ENCODE assay signal across 9 cellular contexts in the genomic region with DNA sequence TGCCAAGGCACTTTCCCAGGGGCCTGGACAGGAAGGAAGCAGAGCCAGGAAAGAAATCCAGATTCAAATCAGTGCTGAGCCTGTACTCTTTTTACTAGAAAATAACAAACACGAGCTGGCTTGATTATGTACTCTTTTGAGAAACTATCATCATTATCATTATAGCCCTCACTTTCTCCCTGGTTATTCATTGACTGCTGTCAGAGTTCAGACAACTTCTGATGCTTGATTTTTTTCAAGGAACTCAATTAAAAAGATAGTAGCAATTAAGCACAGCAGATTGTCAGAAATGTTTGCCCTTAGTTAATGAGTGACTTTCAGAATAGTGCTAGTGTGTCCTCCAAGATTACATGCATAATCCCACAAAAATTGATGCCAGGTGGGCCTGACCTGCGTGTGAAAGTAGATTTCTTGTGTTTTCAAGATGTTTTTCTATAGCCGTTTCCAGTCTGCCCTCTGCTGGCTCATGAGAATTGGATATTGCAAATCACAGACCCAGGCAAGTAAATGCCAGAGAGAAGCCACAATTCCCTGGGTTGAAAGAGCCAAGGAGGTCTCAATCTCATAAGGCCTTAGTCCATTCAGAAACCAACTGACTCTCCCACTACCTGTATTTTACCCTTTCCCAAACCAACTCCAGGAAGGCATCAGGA. TPM values are rescaled to one million over a fixed set of nuclear protein-coding genes. Genes with fewer than 3 reads are reported as not detected.
DNase-seq lines count a peak whose midpoint lies in the region; ATAC-seq and TF ChIP-seq lines count a peak whose summit lies in the region.
"Had no signal": no experiment of that assay in that cellular context is flagged by ENCODE, and none has a peak within 500 bp of the region (broad histone marks: within the 10 kb centered on the region; RNA-seq: fewer than 3 reads in every experiment).

No MANE protein-coding gene starts in this region.

- TF ChIP-seq CTCF in endothelial cell (IDR thresholded peaks at IDR 0.05; ENCODE audit: unreplicated experiment) (no peak), type B pancreatic cell (conservative IDR thresholded peaks at IDR 0.05) (peak; percentile 68)

- H3K4me1 Mint-ChIP-seq in activated naive CD4-positive, alpha-beta T cell treated with anti-CD3 and anti-CD28 coated beads for 36 hours (ENCODE audit: low read depth), result no peaks in the 10 kb centered on the region
- H3K4me1 Mint-ChIP-seq in endothelial cell (ENCODE audit: unreplicated experiment) (peaks cover 5% of the 10 kb centered on the region), type B pancreatic cell (ENCODE audit: unreplicated experiment) (peaks cover 7% of the 10 kb centered on the region)
- H3K4me1 Mint-ChIP-seq: naive B cell had no signal

- no peak overlapping the region for H3K27ac Mint-ChIP-seq in activated naive CD4-positive, alpha-beta T cell treated with anti-CD3 and anti-CD28 coated beads for 36 hours
- H3K27ac Mint-ChIP-seq in endothelial cell (ENCODE audit: unreplicated experiment) (peak overlapping the region; percentile 43), type B pancreatic cell (no peak overlapping the region)

- peak; percentile 5 for DNase-seq in activated naive CD4-positive, alpha-beta T cell treated with anti-CD3 and anti-CD28 coated beads for 36 hours
- DNase-seq in activated naive CD4-positive, alpha-beta T cell (lab: John Stamatoyannopoulos, UW), result no peak
- DNase-seq in NCI-H1105 (lab: John Stamatoyannopoulos, UW) (peak; percentile 0), endothelial cell (ENCODE audit: low spot score) (peak; percentile 9), type B pancreatic cell (ENCODE audit: extremely low spot score, unreplicated experiment) (no peak), NCI-H187 treated with DMSO at 0.1 percent for 48 hours (lab: John Stamatoyannopoulos, UW) (no peak)
- DNase-seq in activated CD8-positive, alpha-beta memory T cell treated with anti-CD3 and anti-CD28 coated beads for 24 hours, result no peak
- DNase-seq: naive B cell had no signal

- CTCF ChIA-PET in activated naive CD4-positive, alpha-beta T cell treated with anti-CD3 and anti-CD28 coated beads for 36 hours (lab: Charles Lee), result interaction anchor here (0.9 kb wide), 1 partner anchor 12 kb away, joined by 7 read pairs; no protein-coding TSS in a partner anchor

- no peak for ATAC-seq in GM21423 (IDR thresholded peaks at IDR 0.05; ENCODE audit: unreplicated experiment)

- H3K9me3 Mint-ChIP-seq in activated naive CD4-positive, alpha-beta T cell treated with anti-CD3 and anti-CD28 coated beads for 36 hours, result no peaks in the 10 kb centered on the region
- no peaks in the 10 kb centered on the region for H3K9me3 Mint-ChIP-seq in endothelial cell (ENCODE audit: unreplicated experiment)
- H3K9me3 Mint-ChIP-seq in type B pancreatic cell, result no peaks in the 10 kb centered on the region
- H3K9me3 Mint-ChIP-seq: naive B cell had no signal

- H3K27me3 Mint-ChIP-seq in activated naive CD4-positive, alpha-beta T cell treated with anti-CD3 and anti-CD28 coated beads for 36 hours (ENCODE audit: low read depth), result no peaks in the 10 kb centered on the region
- H3K27me3 Mint-ChIP-seq in endothelial cell (ENCODE audit: unreplicated experiment) (no peaks in the 10 kb centered on the region), type B pancreatic cell (no peaks in the 10 kb centered on the region)

- no peaks in the 10 kb centered on the region for H3K36me3 Mint-ChIP-seq in activated naive CD4-positive, alpha-beta T cell treated with anti-CD3 and anti-CD28 coated beads for 36 hours (ENCODE audit: low read depth)
- H3K36me3 Mint-ChIP-seq in endothelial cell (ENCODE audit: low read depth, unreplicated experiment), result no peaks in the 10 kb centered on the region
- H3K36me3 Mint-ChIP-seq in type B pancreatic cell, result no peaks in the 10 kb centered on the region
- H3K36me3 Mint-ChIP-seq: naive B cell had no signal

- intact Hi-C loops in activated naive CD4-positive, alpha-beta T cell treated with anti-CD3 and anti-CD28 coated beads for 36 hours (cut with micrococcal nuclease), result no loop called here

- H3K4me3 Mint-ChIP-seq in activated naive CD4-positive, alpha-beta T cell treated with anti-CD3 and anti-CD28 coated beads for 36 hours, result no peak overlapping the region
- H3K4me3 Mint-ChIP-seq in endothelial cell (ENCODE audit: unreplicated experiment), result no peak overlapping the region
- H3K4me3 Mint-ChIP-seq in type B pancreatic cell, result no peak overlapping the region
- H3K4me3 Mint-ChIP-seq: naive B cell had no signal

RNA-seq across cellular contexts. Expression of gene PNPLA4, which starts 14.3 kb away (rescaled TPM):
- total RNA-seq in activated naive CD4-positive, alpha-beta T cell treated with anti-CD3 and anti-CD28 coated beads for 36 hours, result 10 to 100 TPM; 12.3 to 13.4 TPM
- total RNA-seq in endothelial cell (ENCODE audit: unreplicated experiment) (12.4 TPM), type B pancreatic cell (ENCODE audit: low replicate concordance) (19.3 and 23.6 TPM in 2 replicates)

Comparison
In these comparisons a context has a peak if more than half of its experiments do, and no peak if none do; other contexts are left out.
1. DNase-seq: peak in activated naive CD4-positive, alpha-beta T cell treated with anti-CD3 and anti-CD28 coated beads for 36 hours (single experiment), NCI-H1105 (single experiment) and endothelial cell (single experiment); none in activated naive CD4-positive, alpha-beta T cell (0 of 4), type B pancreatic cell (single experiment), activated CD8-positive, alpha-beta memory T cell treated with anti-CD3 and anti-CD28 coated beads for 24 hours (single experiment) and NCI-H187 treated with DMSO at 0.1 percent for 48 hours (single experiment).